ENCODE assay signal across 12 cellular contexts in genomic region chr5:32217886-32218396, GRCh38. TPM values are rescaled to one million over a fixed set of nuclear protein-coding genes. Genes with fewer than 3 reads are reported as not detected.
A peak's percentile ranks its signal among the peaks of the same experiment; 100 is the strongest.
DNase-seq lines count a peak whose midpoint lies in the region; ATAC-seq, FAIRE-seq and TF ChIP-seq lines count a peak whose summit lies in the region.
"Had no signal": no experiment of that assay in that cellular context is flagged by ENCODE, and none has a peak within 500 bp of the region (broad histone marks: within the 10 kb centered on the region; RNA-seq: fewer than 3 reads in every experiment).

No MANE protein-coding gene starts in this region.

- no peak overlapping the region for H3K27ac Mint-ChIP-seq in stimulated activated memory B cell treated with anti-CD40 and anti-IgM and Interleukin-4, amounts not matched to agents 10 μg/mL and 1 μg/mL and 100 μg/mL, for 72 hours
- H3K27ac Mint-ChIP-seq: CD8-positive, alpha-beta memory T cell had no signal

- H3K4me3 ChIP-seq in right atrium auricular region = no peak overlapping the region
- H3K4me3 ChIP-seq: PC-9 had no signal

- no peak for FAIRE-seq in urothelium cell line (lab: Jason Lieb, UNC)

- H3K27ac ChIP-seq in right atrium auricular region = peak overlapping the region; percentile 42 to 43
- H3K27ac ChIP-seq: PC-9 had no signal

- POLR2A ChIA-PET in GM10248 (lab: Yijun Ruan, JAX) = interaction anchor here (0.6 to 0.8 kb wide), 2 partner anchors 78 to 372 kb away, joined by 3 read pairs; no protein-coding TSS in a partner anchor

- H3K9me3 Mint-ChIP-seq in stimulated activated memory B cell treated with anti-CD40 and anti-IgM and Interleukin-4, amounts not matched to agents 10 μg/mL and 1 μg/mL and 100 μg/mL, for 72 hours = no peaks in the 10 kb centered on the region

- CTCF ChIA-PET in GM10248 (lab: Yijun Ruan, JAX) = interaction anchor here (0.8 kb wide), 1 partner anchor 88 kb away, joined by 3 read pairs; no protein-coding TSS in a partner anchor

- H3K4me1 ChIP-seq in right atrium auricular region = peaks cover 0 to 6% of the 10 kb centered on the region in 2 donors

- H3K27me3 ChIP-seq in right atrium auricular region = no peaks in the 10 kb centered on the region

- peak; percentile 78 for ATAC-seq in Right ventricle myocardium inferior
- ATAC-seq in stimulated activated memory B cell treated with anti-CD40 and anti-IgM and Interleukin-4, amounts not matched to agents 10 μg/mL and 1 μg/mL and 100 μg/mL, for 72 hours = no peak
- no peak for ATAC-seq in GM18909 (IDR thresholded peaks at IDR 0.05; ENCODE audit: poor library complexity, unreplicated experiment)

- no peak for TF ChIP-seq CTCF in right atrium auricular region (IDR thresholded peaks at IDR 0.05)
- no peak for TF ChIP-seq CTCF in GM10248 (IDR thresholded peaks at IDR 0.05; ENCODE audit: control extremely low read depth, extremely low read depth, low read depth, missing control alignments)

- no peaks in the 10 kb centered on the region for H3K27me3 Mint-ChIP-seq in stimulated activated memory B cell treated with anti-CD40 and anti-IgM and Interleukin-4, amounts not matched to agents 10 μg/mL and 1 μg/mL and 100 μg/mL, for 72 hours
- H3K27me3 Mint-ChIP-seq: CD8-positive, alpha-beta memory T cell had no signal

- H3K36me3 ChIP-seq in right atrium auricular region = no peaks in the 10 kb centered on the region

- no peaks in the 10 kb centered on the region for H3K4me1 Mint-ChIP-seq in stimulated activated memory B cell treated with anti-CD40 and anti-IgM and Interleukin-4, amounts not matched to agents 10 μg/mL and 1 μg/mL and 100 μg/mL, for 72 hours
- H3K4me1 Mint-ChIP-seq: CD8-positive, alpha-beta memory T cell had no signal

- DNase-seq in Right ventricle myocardium inferior (ENCODE audit: missing footprints) (no peak), cardiac septum (ENCODE audit: low spot score) (no peak), SK-N-DZ (ENCODE audit: low spot score) (peak; percentile 22), right atrium auricular region (ENCODE audit: low spot score) (no peak), urothelium cell line (ENCODE audit: low spot score) (peak; percentile 40), GM10248 (ENCODE audit: extremely low spot score) (no peak)
- DNase-seq: activated effector memory CD4-positive, alpha-beta T cell treated with anti-CD3 and anti-CD28 coated beads, Interleukin-2, amount 50 U/mL, for 16 hours; CD8-positive, alpha-beta memory T cell; kidney glomerular epithelial cell had no signal

- no peaks in the 10 kb centered on the region for H3K36me3 Mint-ChIP-seq in stimulated activated memory B cell treated with anti-CD40 and anti-IgM and Interleukin-4, amounts not matched to agents 10 μg/mL and 1 μg/mL and 100 μg/mL, for 72 hours
- H3K36me3 Mint-ChIP-seq: CD8-positive, alpha-beta memory T cell had no signal

- H3K4me3 Mint-ChIP-seq in stimulated activated memory B cell treated with anti-CD40 and anti-IgM and Interleukin-4, amounts not matched to agents 10 μg/mL and 1 μg/mL and 100 μg/mL, for 72 hours = no peak overlapping the region
- H3K4me3 Mint-ChIP-seq: CD8-positive, alpha-beta memory T cell had no signal

- intact Hi-C loops in Right ventricle myocardium inferior (cut with DNase I) = no loop called here
- intact Hi-C loops in cardiac septum (cut with DNase I) = no loop called here

- no peaks in the 10 kb centered on the region for H3K9me3 ChIP-seq in right atrium auricular region

RNA-seq across cellular contexts. Expression of gene GOLPH3, which starts 43.8 kb away (rescaled TPM):
- total RNA-seq in Right ventricle myocardium inferior (42.3 TPM), cardiac septum (52.0 TPM), right atrium auricular region (10 to 100 TPM; 60.6 to 63.7 TPM)
- polyA plus RNA-seq in SK-N-DZ (2014; cell fraction: cytosol; rRNA removed) = 44.8 and 59.6 TPM in 2 replicates
- polyA plus RNA-seq in SK-N-DZ (2014; cell fraction: nucleus; rRNA removed) = 14.6 and 26.1 TPM in 2 replicates

Comparison
In these comparisons a context has a peak if more than half of its experiments do, and no peak if none do; other contexts are left out.
1. DNase-seq: peak in SK-N-DZ (single experiment) and urothelium cell line (single experiment); none in Right ventricle myocardium inferior (single experiment), cardiac septum (single experiment), right atrium auricular region (single experiment) and GM10248 (single experiment).